17 cellular contexts compared by ENCODE assay signal in genomic region chr13:41029629-41030028, GRCh38. TPM values are rescaled to one million over a fixed set of nuclear protein-coding genes. Genes with fewer than 3 reads are reported as not detected.
DNase-seq lines count a peak whose midpoint lies in the region; ATAC-seq, FAIRE-seq and TF ChIP-seq lines count a peak whose summit lies in the region.
"Had no signal": no experiment of that assay in that cellular context is flagged by ENCODE, and none has a peak within 500 bp of the region (broad histone marks: within the 10 kb centered on the region; RNA-seq: fewer than 3 reads in every experiment).

No MANE protein-coding gene starts in this region.

- FAIRE-seq in kidney (lab: Jason Lieb, UNC) = no peak
- FAIRE-seq: small intestine had no signal

- H4K8ac ChIP-seq in H9 (replicated peaks; ENCODE audit: insufficient read length, low read depth, low read length) = no peak overlapping the region

- TF ChIP-seq CTCF in H9 (conservative IDR thresholded peaks at IDR 0.05) = peak; percentile 72
- TF ChIP-seq CTCF in kidney (IDR thresholded peaks at IDR 0.05; ENCODE audit: borderline replicate concordance, extremely low read depth, insufficient read depth) = no peak
- no peak for TF ChIP-seq CTCF in GM13977 (IDR thresholded peaks at IDR 0.05; ENCODE audit: extremely low read depth, insufficient read depth, missing control alignments)

- no peak overlapping the region for H3K4ac ChIP-seq in H9 (ENCODE audit: low read depth, low read length)

- peaks cover 24% of the 10 kb centered on the region for H3K4me1 Mint-ChIP-seq in activated naive CD4-positive, alpha-beta T cell treated with anti-CD3 and anti-CD28 coated beads, Interleukin-2, amount 10 ng/mL, durations not matched to agents 7 days and 5 days
- H3K4me1 Mint-ChIP-seq in H9 = peaks cover under 1% of the 10 kb centered on the region in 2 experiments

- no peaks in the 10 kb centered on the region for H3K9me3 Mint-ChIP-seq in activated naive CD4-positive, alpha-beta T cell treated with anti-CD3 and anti-CD28 coated beads, Interleukin-2, amount 10 ng/mL, durations not matched to agents 7 days and 5 days
- H3K9me3 Mint-ChIP-seq in H9 = no peaks in the 10 kb centered on the region
- H3K9me3 Mint-ChIP-seq: dendritic cell treated with granulocyte-macrophage colony-stimulating factor and Interleukin-4, amounts not matched to agents 40 ng/mL and 50 ng/mL, for 4 days; stimulated activated naive CD8-positive, alpha-beta T cell treated with anti-CD3 and anti-CD28 coated beads, Interleukin-15, Interleukin-2, amounts not matched to agents 100 ng/mL and 50 ng/mL, for 24 hours; T-helper 2 cell treated with Interferon-gamma antibody and Interleukin-4, amounts not matched to agents 5 μg/mL and 100 μg/mL, for 36 hours had no signal

- H3K27ac Mint-ChIP-seq in activated naive CD4-positive, alpha-beta T cell treated with anti-CD3 and anti-CD28 coated beads, Interleukin-2, amount 10 ng/mL, durations not matched to agents 7 days and 5 days = no peak overlapping the region
- H3K27ac Mint-ChIP-seq in H9 = no peak overlapping the region
- H3K27ac Mint-ChIP-seq: stimulated activated naive CD8-positive, alpha-beta T cell treated with anti-CD3 and anti-CD28 coated beads, Interleukin-15, Interleukin-2, amounts not matched to agents 100 ng/mL and 50 ng/mL, for 24 hours; T-helper 2 cell treated with Interferon-gamma antibody and Interleukin-4, amounts not matched to agents 5 μg/mL and 100 μg/mL, for 36 hours had no signal

- WGBS in H9 (ENCODE audit: extremely low coverage, insufficient read length, low lambda C conversion rate) = no CpG with 5 or more reads among the region's 2 CpGs

- no peak overlapping the region for H2BK15ac ChIP-seq in H9 (ENCODE audit: low read depth, low read length)

- H2BK12ac ChIP-seq in H9 (ENCODE audit: insufficient read length, low read depth, low read length) = no peak overlapping the region

- no peaks in the 10 kb centered on the region for H3K23me2 ChIP-seq in H9 (ENCODE audit: insufficient read length, low read depth, low read length, poor library complexity, severe bottlenecking)

- H3K27ac ChIP-seq in H9 (ENCODE audit: insufficient read length, low read depth, low read length) (no peak overlapping the region), kidney (ENCODE audit: low read depth in 2 of 2, low read length in 2 of 2) (no peak overlapping the region)
- H3K27ac ChIP-seq: left lung, ovary, uterus had no signal

- no peak overlapping the region for H3K18ac ChIP-seq in H9 (ENCODE audit: insufficient read length, low read depth, low read length)

- no peak overlapping the region for H2BK20ac ChIP-seq in H9 (ENCODE audit: low read depth, low read length, poor library complexity, severe bottlenecking)

- H4K91ac ChIP-seq in H9 (ENCODE audit: insufficient read length, low read depth, low read length) = no peak overlapping the region

- no peaks in the 10 kb centered on the region for H4K20me1 ChIP-seq in H9 (ENCODE audit: control insufficient read depth, insufficient read depth, insufficient read length)

- H3K27me3 Mint-ChIP-seq in activated naive CD4-positive, alpha-beta T cell treated with anti-CD3 and anti-CD28 coated beads, Interleukin-2, amount 10 ng/mL, durations not matched to agents 7 days and 5 days = no peaks in the 10 kb centered on the region
- no peaks in the 10 kb centered on the region for H3K27me3 Mint-ChIP-seq in H9 (ENCODE audit: low read depth)
- H3K27me3 Mint-ChIP-seq: dendritic cell treated with granulocyte-macrophage colony-stimulating factor and Interleukin-4, amounts not matched to agents 40 ng/mL and 50 ng/mL, for 4 days; stimulated activated naive CD8-positive, alpha-beta T cell treated with anti-CD3 and anti-CD28 coated beads, Interleukin-15, Interleukin-2, amounts not matched to agents 100 ng/mL and 50 ng/mL, for 24 hours had no signal

- H3K56ac ChIP-seq in H9 (ENCODE audit: insufficient read length, low read depth, low read length) = no peak overlapping the region

- ATAC-seq in GM21447 (IDR thresholded peaks at IDR 0.05; ENCODE audit: unreplicated experiment) = no peak
- ATAC-seq: left lung had no signal

- DNase-seq in activated naive CD4-positive, alpha-beta T cell treated with anti-CD3 and anti-CD28 coated beads, Interleukin-2, amount 10 ng/mL, durations not matched to agents 7 days and 5 days = peak; percentile 34
- no peak for DNase-seq in activated naive CD4-positive, alpha-beta T cell treated with anti-CD3 and anti-CD28 coated beads, Interleukin-2, amount 50 U/mL, for 16 hours
- DNase-seq in H9 (peak; percentile 35), UCSD-AML1 (lab: John Stamatoyannopoulos, UW; ENCODE audit: unreplicated experiment) (peak; percentile 16), kidney (peak; percentile 16), GM13977 (ENCODE audit: low spot score) (no peak), Kasumi-1 (lab: John Stamatoyannopoulos, UW) (no peak)
- DNase-seq: KG1, left lung, NCI-H1436, ovary, small intestine, uterus had no signal

- H2BK5ac ChIP-seq in H9 (ENCODE audit: insufficient read length, low read length) = no peak overlapping the region

- H3K79me2 ChIP-seq in H9 (ENCODE audit: insufficient read depth, low read length) = no peaks in the 10 kb centered on the region

- H3K23ac ChIP-seq in H9 (ENCODE audit: insufficient read length, low read depth, low read length) = no peak overlapping the region

- no peak overlapping the region for H2AK5ac ChIP-seq in H9 (ENCODE audit: insufficient read length, low read length)

- H3K14ac ChIP-seq in H9 (ENCODE audit: insufficient read depth, low read length) = no peak overlapping the region

- H3K9ac ChIP-seq in H9 (ENCODE audit: extremely low read depth, insufficient read length, low read length) = no peak overlapping the region
- no peak overlapping the region for H3K9ac ChIP-seq in kidney (ENCODE audit: low read length in 2 of 2)

- H3T11ph ChIP-seq in H9 (ENCODE audit: low read length) = no peak overlapping the region

- no peak overlapping the region for H4K5ac ChIP-seq in H9 (ENCODE audit: insufficient read length, low read depth, low read length)

- no peak overlapping the region for H2AFZ ChIP-seq in H9 (ENCODE audit: low read length)

- peaks cover 4% of the 10 kb centered on the region for H3K36me3 Mint-ChIP-seq in activated naive CD4-positive, alpha-beta T cell treated with anti-CD3 and anti-CD28 coated beads, Interleukin-2, amount 10 ng/mL, durations not matched to agents 7 days and 5 days
- no peaks in the 10 kb centered on the region for H3K36me3 Mint-ChIP-seq in H9 (ENCODE audit: insufficient read depth in 1 of 3, low read depth in 3 of 3)

- H3K27me3 ChIP-seq in H9 (ENCODE audit: insufficient read depth, low read length) = no peaks in the 10 kb centered on the region
- H3K27me3 ChIP-seq: left lung, ovary, uterus had no signal

- H3K36me3 ChIP-seq in kidney (ENCODE audit: control insufficient read depth in 1 of 2, insufficient read depth in 2 of 2, low read length in 2 of 2) = no peaks in the 10 kb centered on the region
- H3K36me3 ChIP-seq: left lung, ovary, uterus had no signal

- no peaks in the 10 kb centered on the region for H3K9me3 ChIP-seq in H9 (ENCODE audit: control insufficient read depth, low read depth, low read length)
- no peaks in the 10 kb centered on the region for H3K9me3 ChIP-seq in kidney (ENCODE audit: control insufficient read depth in 1 of 2, low read length in 2 of 2)
- H3K9me3 ChIP-seq: left lung, ovary, uterus had no signal

- H3K4me3 Mint-ChIP-seq in activated naive CD4-positive, alpha-beta T cell treated with anti-CD3 and anti-CD28 coated beads, Interleukin-2, amount 10 ng/mL, durations not matched to agents 7 days and 5 days = no peak overlapping the region
- H3K4me3 Mint-ChIP-seq in H9 = no peak overlapping the region
- H3K4me3 Mint-ChIP-seq: dendritic cell treated with granulocyte-macrophage colony-stimulating factor and Interleukin-4, amounts not matched to agents 40 ng/mL and 50 ng/mL, for 4 days; stimulated activated naive CD8-positive, alpha-beta T cell treated with anti-CD3 and anti-CD28 coated beads, Interleukin-15, Interleukin-2, amounts not matched to agents 100 ng/mL and 50 ng/mL, for 24 hours; T-helper 2 cell treated with Interferon-gamma antibody and Interleukin-4, amounts not matched to agents 5 μg/mL and 100 μg/mL, for 36 hours had no signal

- intact Hi-C loops in kidney (cut with DNase I) = no loop called here

- CTCF ChIA-PET in activated naive CD4-positive, alpha-beta T cell treated with anti-CD3 and anti-CD28 coated beads, Interleukin-2, amount 10 ng/mL, durations not matched to agents 7 days and 5 days (lab: Charles Lee) = interaction anchor here (0.6 to 3.4 kb wide), 13 partner anchors 9 to 361 kb away, joined by 3 to 26 read pairs (median 5); partner anchors contain the start of genes ELF1 and SLC25A15

- no peaks in the 10 kb centered on the region for H3K79me1 ChIP-seq in H9 (ENCODE audit: insufficient read depth, low read depth, low read length, poor library complexity, severe bottlenecking)

- H2BK120ac ChIP-seq in H9 (ENCODE audit: low read depth, low read length, poor library complexity, severe bottlenecking) = no peak overlapping the region

- H3K4me2 ChIP-seq in H9 (ENCODE audit: insufficient read depth, insufficient read length, low read length) = no peak overlapping the region

- in situ Hi-C loops in GM13977 (cut with MboI; ENCODE audit: low pct_unique_long_range_greater_than_20kb, low sequenced_read_pairs, unreplicated experiment) = no loop called here

- no peaks in the 10 kb centered on the region for H3K4me1 ChIP-seq in H9 (ENCODE audit: insufficient read depth, low read length)
- no peaks in the 10 kb centered on the region for H3K4me1 ChIP-seq in kidney (ENCODE audit: control insufficient read depth in 1 of 2, insufficient read depth in 1 of 2, low read depth in 1 of 2, low read length in 2 of 2)

- H3K4me3 ChIP-seq in kidney (ENCODE audit: low read length in 2 of 2) = no peak overlapping the region
- H3K4me3 ChIP-seq: left lung, ovary, uterus had no signal

RNA-seq across cellular contexts. Expression of gene ELF1, which starts 10.5 kb away (rescaled TPM):
- total RNA-seq in H9 (2021) = 14.8 and 15.5 TPM in 2 replicates
- total RNA-seq in kidney = 95.1 TPM
- polyA plus RNA-seq in kidney (ENCODE audit: insufficient read depth, low read depth, low replicate concordance) = 12.0 TPM

RNA-seq across cellular contexts. Expression of gene WBP4, which starts 31.7 kb away (rescaled TPM):
- total RNA-seq in H9 (2021) (7.1 and 7.2 TPM in 2 replicates), kidney (9.9 TPM)
- 9.6 TPM for polyA plus RNA-seq in kidney (ENCODE audit: insufficient read depth, low read depth, low replicate concordance)

Comparison
In these comparisons a context has a peak if more than half of its experiments do, and no peak if none do; other contexts are left out.
1. DNase-seq: peak in activated naive CD4-positive, alpha-beta T cell treated with anti-CD3 and anti-CD28 coated beads, Interleukin-2, amount 10 ng/mL, durations not matched to agents 7 days and 5 days (single experiment), H9 (single experiment), UCSD-AML1 (single experiment) and kidney (single experiment); none in activated naive CD4-positive, alpha-beta T cell treated with anti-CD3 and anti-CD28 coated beads, Interleukin-2, amount 50 U/mL, for 16 hours (single experiment), GM13977 (single experiment) and Kasumi-1 (0 of 2).